In genomic region chr9:8315211-8315610, GRCh38 we compare ENCODE assay signal across 24 cellular contexts.
"Had no signal": no experiment of that assay in that cellular context is flagged by ENCODE, and none has a peak within 500 bp of the region (broad histone marks: within the 10 kb centered on the region; RNA-seq: fewer than 3 reads in every experiment).

No MANE protein-coding gene starts in this region.

- H3K36me3 Mint-ChIP-seq: immature natural killer cell, memory B cell, natural killer cell had no signal

- H3K4me3 Mint-ChIP-seq: effector memory CD8-positive, alpha-beta T cell; immature natural killer cell; memory B cell; natural killer cell; stimulated activated naive CD8-positive, alpha-beta T cell treated with anti-CD3 and anti-CD28 coated beads, Interleukin-15, amount 100 ng/mL, for 72 hours had no signal

- H3K4me1 ChIP-seq: esophagus squamous epithelium, pancreas, right lobe of liver, suprapubic skin, transverse colon, upper lobe of right lung, uterus had no signal

- H3K27me3 ChIP-seq: esophagus squamous epithelium, neutrophil, pancreas, right lobe of liver, suprapubic skin, transverse colon, upper lobe of right lung, uterus had no signal

- DNase-seq: cortex of kidney; effector memory CD8-positive, alpha-beta T cell; erythroblast; esophagus squamous epithelium; hypothalamus; immature natural killer cell; islet precursor cell; natural killer cell; pancreas; right lobe of liver; stimulated activated CD4-positive, alpha-beta T cell treated with anti-CD3 and anti-CD28 coated beads, Interleukin-12 subunit alpha, Interleukin-12 subunit beta, amount 100 ng/mL, for 4 hours; stimulated activated CD4-positive, alpha-beta T cell treated with anti-CD3 and anti-CD28 coated beads, Interleukin-1b, Interleukin-23, amount 100 ng/mL, for 48 hours; stimulated activated CD4-positive, alpha-beta T cell treated with anti-CD3 and anti-CD28 coated beads, Interleukin-4, amount 100 ng/mL, for 1 hour; stimulated activated CD8-positive, alpha-beta memory T cell treated with anti-CD3 and anti-CD28 coated beads, Interleukin-4, amount 100 ng/mL, for 48 hours; stimulated activated naive CD4-positive, alpha-beta T cell; stimulated activated naive CD8-positive, alpha-beta T cell treated with anti-CD3 and anti-CD28 coated beads, Interleukin-15, amount 100 ng/mL, for 72 hours; transverse colon; upper lobe of right lung; uterus had no signal

- H3K9me3 Mint-ChIP-seq: effector memory CD8-positive, alpha-beta T cell; memory B cell; natural killer cell; stimulated activated naive CD8-positive, alpha-beta T cell treated with anti-CD3 and anti-CD28 coated beads, Interleukin-15, amount 100 ng/mL, for 72 hours had no signal

- H3K4me3 ChIP-seq: esophagus squamous epithelium, lung, pancreas, right lobe of liver, smooth muscle cell, suprapubic skin, transverse colon, upper lobe of right lung, uterus had no signal

- H3K9me3 ChIP-seq: neutrophil, pancreas, right lobe of liver, suprapubic skin, upper lobe of right lung, uterus had no signal

- H3K4me2 ChIP-seq: smooth muscle cell had no signal

- H3K4me1 Mint-ChIP-seq: immature natural killer cell; memory B cell; natural killer cell; stimulated activated naive CD8-positive, alpha-beta T cell treated with anti-CD3 and anti-CD28 coated beads, Interleukin-15, amount 100 ng/mL, for 72 hours had no signal

- H3K27ac ChIP-seq: esophagus squamous epithelium, neutrophil, pancreas, right lobe of liver, suprapubic skin, transverse colon, upper lobe of right lung, uterus had no signal

- H3K27me3 Mint-ChIP-seq: stimulated activated naive CD8-positive, alpha-beta T cell treated with anti-CD3 and anti-CD28 coated beads, Interleukin-15, amount 100 ng/mL, for 72 hours had no signal

- H3K36me3 ChIP-seq: esophagus squamous epithelium, neutrophil, pancreas, right lobe of liver, suprapubic skin, transverse colon, upper lobe of right lung, uterus had no signal

- H3K27ac Mint-ChIP-seq: effector memory CD8-positive, alpha-beta T cell; immature natural killer cell; memory B cell; natural killer cell; stimulated activated naive CD8-positive, alpha-beta T cell treated with anti-CD3 and anti-CD28 coated beads, Interleukin-15, amount 100 ng/mL, for 72 hours had no signal
